ENCODE assay signal across 19 cellular contexts in the genomic region with DNA sequence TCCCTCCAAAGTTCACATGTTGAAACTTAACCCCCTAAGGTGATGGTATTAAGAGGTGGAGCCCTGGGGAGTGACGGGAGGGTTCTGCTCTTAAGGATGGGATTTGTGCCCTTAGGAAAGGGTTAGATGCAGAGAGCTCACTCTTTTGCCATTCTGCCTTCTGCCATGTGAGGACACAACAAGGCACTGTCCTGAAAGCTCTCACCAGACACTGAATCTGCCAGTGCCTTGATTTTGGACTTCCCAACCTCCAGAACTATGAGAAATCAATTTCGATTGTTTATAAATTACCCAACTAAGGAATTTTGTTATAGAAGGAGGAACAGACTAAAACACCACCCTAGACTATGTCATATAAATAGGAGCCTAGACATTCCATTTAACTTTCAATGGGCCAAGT. TPM values are rescaled to one million over a fixed set of nuclear protein-coding genes. Genes with fewer than 3 reads are reported as not detected.
DNase-seq lines count a peak whose midpoint lies in the region; TF ChIP-seq lines count a peak whose summit lies in the region.
"Had no signal": no experiment of that assay in that cellular context is flagged by ENCODE, and none has a peak within 500 bp of the region (broad histone marks: within the 10 kb centered on the region; RNA-seq: fewer than 3 reads in every experiment).

No MANE protein-coding gene starts in this region.

- no peaks in the 10 kb centered on the region for H3F3A ChIP-seq in Loucy (ENCODE audit: low read depth)

- peak overlapping the region; percentile 79 for H3K27ac ChIP-seq in C4-2B
- H3K27ac ChIP-seq in esophagus squamous epithelium = peak overlapping the region in 3 of 4 donors; percentile 4 to 74 (median 68)
- peak overlapping the region in 4 of 5 donors; percentile 1 to 63 (median 46) for H3K27ac ChIP-seq in stomach
- H3K27ac ChIP-seq: SK-N-MC had no signal

- H3K27ac Mint-ChIP-seq in activated T-cell treated with anti-CD3 and anti-CD28 coated beads, Interleukin-2, amount 50 U/mL, for 24 hours = no peak overlapping the region
- H3K27ac Mint-ChIP-seq: B cell; CD8-positive, alpha-beta T cell; GM23338 had no signal

- peaks cover 7% of the 10 kb centered on the region for H3K9me3 Mint-ChIP-seq in activated T-cell treated with anti-CD3 and anti-CD28 coated beads, Interleukin-2, amount 50 U/mL, for 24 hours

- TF ChIP-seq EP300 in stomach (IDR thresholded peaks at IDR 0.05) = no peak

- intact Hi-C loops in esophagus squamous epithelium (cut with DNase I) (no loop called here), stomach (cut with DNase I; ENCODE audit: low total_unique reads) (no loop called here)

- H3K4me1 Mint-ChIP-seq in activated T-cell treated with anti-CD3 and anti-CD28 coated beads, Interleukin-2, amount 50 U/mL, for 24 hours (ENCODE audit: low read depth) = peaks cover 12% of the 10 kb centered on the region

- no peak overlapping the region for H3K4me3 Mint-ChIP-seq in activated T-cell treated with anti-CD3 and anti-CD28 coated beads, Interleukin-2, amount 50 U/mL, for 24 hours
- H3K4me3 Mint-ChIP-seq: B cell; CD8-positive, alpha-beta T cell; GM23338 had no signal

- H3K9ac ChIP-seq in Loucy (ENCODE audit: low read depth, low read length, poor library complexity, severe bottlenecking) = peak overlapping the region; percentile 14

- WGBS in esophagus squamous epithelium, 2 donors = 75 to 100% methylated on average over 1 to 2 of the region's 2 CpGs
- 78 to 88% (median 81%) methylated on average over 2 of the region's 2 CpGs for WGBS in stomach, 5 donors

- no peaks in the 10 kb centered on the region for H4K20me1 ChIP-seq in Loucy (ENCODE audit: insufficient read depth, low read length, poor library complexity, severe bottlenecking)

- no peaks in the 10 kb centered on the region for H3K79me2 ChIP-seq in Loucy (ENCODE audit: insufficient read depth, low read length)

- H2AFZ ChIP-seq in Loucy (ENCODE audit: low read length) = no peak overlapping the region
- H2AFZ ChIP-seq: GM23338 had no signal

- peaks cover 18% of the 10 kb centered on the region for H3K4me1 ChIP-seq in Loucy (ENCODE audit: insufficient read depth, low read length, poor library complexity, severe bottlenecking)
- H3K4me1 ChIP-seq in esophagus squamous epithelium = peaks cover 3 to 32% (median 3%) of the 10 kb centered on the region in 3 donors
- peaks cover 0 to 19% (median 9%) of the 10 kb centered on the region in 4 donors for H3K4me1 ChIP-seq in stomach

- no peaks in the 10 kb centered on the region for H3K9me2 ChIP-seq in Loucy (replicated peaks; ENCODE audit: low read depth, low read length)

- H3K27me3 ChIP-seq in Loucy (ENCODE audit: insufficient read depth, low read length, poor library complexity, severe bottlenecking) (peaks cover 11% of the 10 kb centered on the region), esophagus squamous epithelium (no peaks in the 10 kb centered on the region), stomach (no peaks in the 10 kb centered on the region)
- H3K27me3 ChIP-seq: MG63 had no signal

- no peaks in the 10 kb centered on the region for H3K36me3 ChIP-seq in Loucy (ENCODE audit: insufficient read depth, low read length)
- no peaks in the 10 kb centered on the region for H3K36me3 ChIP-seq in esophagus squamous epithelium
- no peaks in the 10 kb centered on the region for H3K36me3 ChIP-seq in stomach
- H3K36me3 ChIP-seq: MG63 had no signal

- H3K27me3 Mint-ChIP-seq in activated T-cell treated with anti-CD3 and anti-CD28 coated beads, Interleukin-2, amount 50 U/mL, for 24 hours = peaks cover 27% of the 10 kb centered on the region
- H3K27me3 Mint-ChIP-seq: B cell had no signal

- TF ChIP-seq CTCF in C4-2B (conservative IDR thresholded peaks at IDR 0.05) = no peak
- no peak for TF ChIP-seq CTCF in Loucy (conservative IDR thresholded peaks at IDR 0.05; ENCODE audit: low read length)
- TF ChIP-seq CTCF in esophagus squamous epithelium (IDR thresholded peaks at IDR 0.05) = no peak
- TF ChIP-seq CTCF in stomach (IDR thresholded peaks at IDR 0.05) = no peak

- H3K4me3 ChIP-seq in Loucy (ENCODE audit: low read length, poor library complexity, severe bottlenecking) (peak overlapping the region; percentile 45), esophagus squamous epithelium (no peak overlapping the region), stomach (no peak overlapping the region)
- H3K4me3 ChIP-seq: GM23338, MG63, SK-N-MC had no signal

- no peaks in the 10 kb centered on the region for H3K36me3 Mint-ChIP-seq in activated T-cell treated with anti-CD3 and anti-CD28 coated beads, Interleukin-2, amount 50 U/mL, for 24 hours (ENCODE audit: low read depth)
- H3K36me3 Mint-ChIP-seq: CD8-positive, alpha-beta T cell had no signal

- H3K4me2 ChIP-seq in Loucy (ENCODE audit: low read depth, low read length, poor library complexity, severe bottlenecking) = peak overlapping the region; percentile 45
- H3K4me2 ChIP-seq: GM23338 had no signal

- H3K9me3 ChIP-seq in Loucy (ENCODE audit: insufficient read depth, low read depth, low read length) = peaks cover 7% of the 10 kb centered on the region; the same call in 1 of the 2 replicates
- no peaks in the 10 kb centered on the region for H3K9me3 ChIP-seq in esophagus squamous epithelium
- H3K9me3 ChIP-seq in stomach = no peaks in the 10 kb centered on the region
- H3K9me3 ChIP-seq: MG63 had no signal

- DNase-seq in esophagus squamous epithelium (lab: John Stamatoyannopoulos, UW) (no peak), stomach (no peak), AG08395 (ENCODE audit: low spot score) (no peak), SK-N-DZ (ENCODE audit: low spot score) (no peak), NCI-H446 treated with DMSO at 0.1 percent for 48 hours (lab: John Stamatoyannopoulos, UW) (no peak)
- DNase-seq in activated T-cell treated with anti-CD3 and anti-CD28 coated beads, Interleukin-2, amount 50 U/mL, for 24 hours = no peak
- DNase-seq: ACHN; CD8-positive, alpha-beta T cell; DMS79; MG63; NCI-H1092; NCI-H146; NCI-H2081; NCI-H510A treated with DMSO at 0.1 percent for 48 hours had no signal

- TF ChIP-seq POLR2A in esophagus squamous epithelium (IDR thresholded peaks at IDR 0.05) (no peak), stomach (IDR thresholded peaks at IDR 0.05) (no peak)

RNA-seq across cellular contexts. Expression of gene LRP2BP, which starts 11.7 kb away (rescaled TPM):
- total RNA-seq in esophagus squamous epithelium = under 1 TPM in 3 of 4 donors, not detected in 1; 0.08 to 0.57 (median 0.22) TPM
- total RNA-seq in stomach = 1 to 10 TPM in 1 of 5 donors, under 1 TPM in 2, not detected in 2; 0.45 to 4.8 (median 0.58) TPM
- polyA plus RNA-seq in stomach = under 1 TPM in 2 of 3 donors, not detected in 1; 0.31 to 0.43 TPM
- 0.07 and 0.33 TPM in 2 replicates for polyA plus RNA-seq in SK-N-DZ (2014; cell fraction: cytosol; rRNA removed)
- polyA plus RNA-seq in SK-N-DZ (2014; cell fraction: nucleus; rRNA removed) = 0.69 and 1.5 TPM in 2 replicates

RNA-seq across cellular contexts. Expression of gene ANKRD37, which starts 12.6 kb away (rescaled TPM):
- total RNA-seq in esophagus squamous epithelium (10 to 100 TPM in 1 of 4 donors, 1 to 10 TPM in 3; 4.7 to 40.1 (median 6.4) TPM), stomach (10 to 100 TPM in 2 of 5 donors, 1 to 10 TPM in 3; 1.2 to 21.0 (median 8.1) TPM)
- polyA plus RNA-seq in stomach = 10 to 100 TPM; 13.3 to 21.7 (median 18.6) TPM
- 1.8 and 11.5 TPM in 2 replicates for polyA plus RNA-seq in SK-N-DZ (2014; cell fraction: cytosol; rRNA removed)
- polyA plus RNA-seq in SK-N-DZ (2014; cell fraction: nucleus; rRNA removed) = 7.9 and 8.3 TPM in 2 replicates

RNA-seq across cellular contexts. Expression of gene UFSP2, which starts 41.7 kb away (rescaled TPM):
- total RNA-seq in esophagus squamous epithelium (10 to 100 TPM; 20.0 to 32.4 (median 23.3) TPM), stomach (10 to 100 TPM in 4 of 5 donors, not detected in 1; 12.3 to 56.2 (median 31.4) TPM)
- polyA plus RNA-seq in stomach = 10 to 100 TPM; 20.3 to 28.1 (median 20.4) TPM
- 32.3 and 35.8 TPM in 2 replicates for polyA plus RNA-seq in SK-N-DZ (2014; cell fraction: cytosol; rRNA removed)
- polyA plus RNA-seq in SK-N-DZ (2014; cell fraction: nucleus; rRNA removed) = 16.7 and 23.4 TPM in 2 replicates
